Comparison of ENCODE assay signal across 27 cellular contexts in genomic region chr4:1922826-1923225, GRCh38.
"Had no signal": no experiment of that assay in that cellular context is flagged by ENCODE, and none has a peak within 500 bp of the region (broad histone marks: within the 10 kb centered on the region; RNA-seq: fewer than 3 reads in every experiment).

No MANE protein-coding gene starts in this region.

- DNase-seq: activated B cell treated with CpG ODN at 0.5 μM for 24 hours; activated CD4-positive, alpha-beta T cell treated with anti-CD3 and anti-CD28 coated beads for 48 hours; activated CD4-positive, alpha-beta T cell treated with anti-CD3 and anti-CD28 coated beads, Interleukin-2, amount 50 U/mL, for 1 hour; activated CD4-positive, alpha-beta T cell treated with anti-CD3 and anti-CD28 coated beads, Interleukin-2, amount 50 U/mL, for 48 hours; activated CD8-positive, alpha-beta memory T cell treated with anti-CD3 and anti-CD28 coated beads for 24 hours; activated CD8-positive, alpha-beta T cell treated with anti-CD3 and anti-CD28 coated beads for 36 hours; activated gamma-delta T cell treated with Interleukin-2 at 50 U/mL for 16 hours; activated naive CD4-positive, alpha-beta T cell treated with anti-CD3 and anti-CD28 coated beads, Interleukin-2, amount 50 U/mL, for 16 hours; activated naive CD4-positive, alpha-beta T cell treated with Interleukin-2 at 50 U/mL for 16 hours; activated T-cell treated with anti-CD3 and anti-CD28 coated beads, Interleukin-2, amount 50 U/mL, for 4 hours; brain microvascular endothelial cell; effector CD8-positive, alpha-beta T cell; esophagus squamous epithelium; foreskin fibroblast; glutamatergic neuron; heart left ventricle; SW 1271; T-cell; T1000; WERI-Rb-1 had no signal

- H3K4me1 ChIP-seq: esophagus squamous epithelium, heart left ventricle had no signal

- FAIRE-seq: astrocyte, bronchial epithelial cell, endometrium, endothelial cell of umbilical vein, frontal cortex had no signal

- H3K9me3 ChIP-seq: esophagus squamous epithelium, heart left ventricle had no signal

- H3K27ac ChIP-seq: brain microvascular endothelial cell, epithelial cell of prostate, esophagus squamous epithelium, heart left ventricle, WERI-Rb-1 had no signal

- H3K27me3 ChIP-seq: brain microvascular endothelial cell, esophagus squamous epithelium, heart left ventricle had no signal

- ATAC-seq: activated CD4-positive, CD25-positive, alpha-beta regulatory T cell treated with anti-CD3 and anti-CD28 coated beads, Interleukin-2, amount 50 U/mL, for 24 hours; activated CD8-positive, alpha-beta T cell treated with anti-CD3 and anti-CD28 coated beads for 36 hours; activated T-cell treated with anti-CD3 and anti-CD28 coated beads, Interleukin-2, amount 50 U/mL, for 4 hours; heart left ventricle; T-cell had no signal

- H3K4me3 ChIP-seq: esophagus squamous epithelium, heart left ventricle had no signal
